ENCODE assay signal across 13 cellular contexts in genomic region chr7:47582748-47583740, GRCh38. TPM values are rescaled to one million over a fixed set of nuclear protein-coding genes. Genes with fewer than 3 reads are reported as not detected.
A peak's percentile ranks its signal among the peaks of the same experiment; 100 is the strongest.
DNase-seq lines count a peak whose midpoint lies in the region; ATAC-seq, FAIRE-seq and TF ChIP-seq lines count a peak whose summit lies in the region.
"Had no signal": no experiment of that assay in that cellular context is flagged by ENCODE, and none has a peak within 500 bp of the region (broad histone marks: within the 10 kb centered on the region; RNA-seq: fewer than 3 reads in every experiment).

No MANE protein-coding gene starts in this region.

- H3K9me3 ChIP-seq in HUES48 (ENCODE audit: control insufficient read depth, insufficient read depth, low read length) (no peaks in the 10 kb centered on the region), astrocyte (ENCODE audit: insufficient read depth, low read depth, low read length) (no peaks in the 10 kb centered on the region), thyroid gland (no peaks in the 10 kb centered on the region)
- H3K9me3 ChIP-seq: SJSA1 had no signal

- H3K4me1 Mint-ChIP-seq in astrocyte (ENCODE audit: low read depth, unreplicated experiment), result peaks cover 18% of the 10 kb centered on the region

- H3K9ac ChIP-seq in HUES48 (ENCODE audit: low read depth, low read length) (no peak overlapping the region), astrocyte (ENCODE audit: low read length) (peak overlapping the region; percentile 93)

- H3K27ac Mint-ChIP-seq in astrocyte (ENCODE audit: unreplicated experiment), result peak overlapping the region; percentile 6
- H3K27ac Mint-ChIP-seq: activated naive CD4-positive, alpha-beta T cell treated with anti-CD3 and anti-CD28 coated beads, Interleukin-2, amount 10 ng/mL, durations not matched to agents 7 days and 5 days had no signal

- H3K4me3 ChIP-seq in HUES48 (ENCODE audit: low read depth, low read length) (peak overlapping the region; percentile 66), astrocyte (ENCODE audit: insufficient read depth, low read depth, low read length) (no peak overlapping the region), thyroid gland (replicated peaks in 1 of 3) (no peak overlapping the region)

- no peak for ATAC-seq in SK-N-SH treated with all-trans-retinoic acid at 6 μM for 48 hours

- intact Hi-C loops in thyroid gland (cut with DNase I), result no loop called here

- H3K27me3 ChIP-seq in HUES48 (ENCODE audit: control insufficient read depth, insufficient read depth, low read length) (peaks cover 16% of the 10 kb centered on the region), astrocyte (ENCODE audit: insufficient read depth, low read length) (no peaks in the 10 kb centered on the region), thyroid gland (no peaks in the 10 kb centered on the region)
- H3K27me3 ChIP-seq: SJSA1 had no signal

- peaks cover 27% of the 10 kb centered on the region for H3K4me1 ChIP-seq in HUES48 (ENCODE audit: control insufficient read depth, insufficient read depth, low read length)
- H3K4me1 ChIP-seq in astrocyte (ENCODE audit: insufficient read depth, low read length), result peaks cover 12% of the 10 kb centered on the region
- peaks cover 31 to 63% of the 10 kb centered on the region in 2 donors for H3K4me1 ChIP-seq in thyroid gland

- H3K36me3 ChIP-seq in HUES48 (ENCODE audit: control insufficient read depth, insufficient read depth, low read length) (no peaks in the 10 kb centered on the region), astrocyte (ENCODE audit: insufficient read depth, low read length) (no peaks in the 10 kb centered on the region), thyroid gland (no peaks in the 10 kb centered on the region)

- H3K27ac ChIP-seq in HUES48 (ENCODE audit: low read depth, low read length), result no peak overlapping the region
- H3K27ac ChIP-seq in astrocyte (ENCODE audit: low read depth, low read length), result no peak overlapping the region
- peak overlapping the region; percentile 63 to 85 (median 73) for H3K27ac ChIP-seq in thyroid gland
- H3K27ac ChIP-seq: SJSA1 had no signal

- peaks cover 34% of the 10 kb centered on the region for H3K79me2 ChIP-seq in astrocyte (ENCODE audit: insufficient read depth, low read length)

- H3K4me2 ChIP-seq in astrocyte (ENCODE audit: low read length), result peak overlapping the region; percentile 84

- TF ChIP-seq CTCF in astrocyte (IDR thresholded peaks at IDR 0.05; ENCODE audit: insufficient read depth, low read depth, low read length) (no peak), thyroid gland (IDR thresholded peaks at IDR 0.05) (no peak)

- H2AFZ ChIP-seq in astrocyte (ENCODE audit: low read depth, low read length), result no peak overlapping the region

- no peaks in the 10 kb centered on the region for H4K20me1 ChIP-seq in astrocyte (ENCODE audit: insufficient read depth, low read length)

- DNase-seq in astrocyte (ENCODE audit: low read depth) (peak; percentile 79), myocyte (ENCODE audit: low read depth) (peak; percentile 99), thyroid gland (no peak), frontal cortex (ENCODE audit: low spot score in 2 of 2) (no peak), NCI-H146 (lab: John Stamatoyannopoulos, UW) (no peak), 8988T (no peak)
- DNase-seq: activated CD4-positive, alpha-beta T cell treated with anti-CD3 and anti-CD28 coated beads, Interleukin-2, amount 50 U/mL, for 4 hours; activated naive CD4-positive, alpha-beta T cell treated with anti-CD3 and anti-CD28 coated beads, Interleukin-2, amount 10 ng/mL, durations not matched to agents 7 days and 5 days; KBM-7; NCI-H345 had no signal

- H3K9me3 Mint-ChIP-seq in astrocyte (ENCODE audit: unreplicated experiment), result peaks cover 3% of the 10 kb centered on the region
- H3K9me3 Mint-ChIP-seq: activated naive CD4-positive, alpha-beta T cell treated with anti-CD3 and anti-CD28 coated beads, Interleukin-2, amount 10 ng/mL, durations not matched to agents 7 days and 5 days had no signal

- 78 to 83% methylated on average over 15 of the region's 15 CpGs for WGBS in thyroid gland, 2 donors

- H3K27me3 Mint-ChIP-seq in astrocyte (ENCODE audit: low read depth, unreplicated experiment), result no peaks in the 10 kb centered on the region

- FAIRE-seq in astrocyte (lab: Jason Lieb, UNC) (no peak), frontal cortex (lab: Jason Lieb, UNC) (no peak)

- H3K4me3 Mint-ChIP-seq in astrocyte (ENCODE audit: unreplicated experiment), result peak overlapping the region; percentile 80
- H3K4me3 Mint-ChIP-seq: activated naive CD4-positive, alpha-beta T cell treated with anti-CD3 and anti-CD28 coated beads, Interleukin-2, amount 10 ng/mL, durations not matched to agents 7 days and 5 days had no signal

- H3K36me3 Mint-ChIP-seq in astrocyte (ENCODE audit: low read depth, unreplicated experiment), result peaks cover 3% of the 10 kb centered on the region
- H3K36me3 Mint-ChIP-seq: activated naive CD4-positive, alpha-beta T cell treated with anti-CD3 and anti-CD28 coated beads, Interleukin-2, amount 10 ng/mL, durations not matched to agents 7 days and 5 days had no signal

- no peak for TF ChIP-seq POLR2A in thyroid gland (IDR thresholded peaks at IDR 0.05)

TF ChIP-seq in SK-N-SH treated with all-trans-retinoic acid at 6 μM for 48 hours, 23 proteins besides CTCF, POLR2A, EP300 and RAD21 (continues in another document):
- TF ChIP-seq ZNF8 (CRISPR knock-in tag; IDR thresholded peaks at IDR 0.05) (no peak), ARNTL (CRISPR knock-in tag; IDR thresholded peaks at IDR 0.05; ENCODE audit: borderline replicate concordance, low read depth) (no peak), ZC3H10 (CRISPR knock-in tag; IDR thresholded peaks at IDR 0.05) (no peak), CREB5 (CRISPR knock-in tag; IDR thresholded peaks at IDR 0.05; ENCODE audit: low read depth) (no peak), BACH2 (CRISPR knock-in tag; IDR thresholded peaks at IDR 0.05; ENCODE audit: borderline replicate concordance) (no peak), TSHZ2 (CRISPR knock-in tag; IDR thresholded peaks at IDR 0.05) (no peak), ESRRG (CRISPR knock-in tag; IDR thresholded peaks at IDR 0.05) (no peak), ISL1 (CRISPR knock-in tag; IDR thresholded peaks at IDR 0.05) (no peak), SNAI2 (CRISPR knock-in tag; IDR thresholded peaks at IDR 0.05) (no peak), TOX (CRISPR knock-in tag; IDR thresholded peaks at IDR 0.05; ENCODE audit: borderline replicate concordance) (no peak), CSDC2 (CRISPR knock-in tag; IDR thresholded peaks at IDR 0.05) (no peak; the same call in 1 of the 2 replicates), POU6F1 (CRISPR knock-in tag; IDR thresholded peaks at IDR 0.05; ENCODE audit: borderline replicate concordance, low read depth) (no peak), ZNF565 (CRISPR knock-in tag; conservative IDR thresholded peaks at IDR 0.05; ENCODE audit: low read depth) (no peak)

RNA-seq across cellular contexts. Expression of gene TNS3, which starts 1.1 kb away (rescaled TPM):
- 92.9 and 105 TPM in 2 replicates for total RNA-seq in astrocyte
- 241 and 322 TPM in 2 replicates for total RNA-seq in myocyte
- polyA plus RNA-seq in myocyte (2012), result 267 TPM
- total RNA-seq in thyroid gland, result 10 to 100 TPM; 65.8 to 93.0 (median 80.7) TPM
- 6.1 TPM for total RNA-seq in frontal cortex

Comparison
In these comparisons a context has a peak if more than half of its experiments do, and no peak if none do; other contexts are left out.
1. H3K27ac ChIP-seq: peak in thyroid gland (3 of 3); none in HUES48 (single experiment) and astrocyte (single experiment).
2. DNase-seq: peak in astrocyte (single experiment) and myocyte (single experiment); none in thyroid gland (0 of 2), frontal cortex (0 of 2), NCI-H146 (single experiment) and 8988T (single experiment).